9 cellular contexts compared by ENCODE assay signal in genomic region chr5:97183930-97184213, GRCh38. TPM values are rescaled to one million over a fixed set of nuclear protein-coding genes. Genes with fewer than 3 reads are reported as not detected.
DNase-seq lines count a peak whose midpoint lies in the region; ATAC-seq and TF ChIP-seq lines count a peak whose summit lies in the region.
"Had no signal": no experiment of that assay in that cellular context is flagged by ENCODE, and none has a peak within 500 bp of the region (broad histone marks: within the 10 kb centered on the region; RNA-seq: fewer than 3 reads in every experiment).

No MANE protein-coding gene starts in this region.

- no peak for TF ChIP-seq RAD21 in SK-N-SH (IDR thresholded peaks at IDR 0.05; ENCODE audit: low read length)

- no peak for TF ChIP-seq EP300 in SK-N-SH (IDR thresholded peaks at IDR 0.05; ENCODE audit: borderline replicate concordance in 1 of 2, low read depth in 1 of 2, low read length in 1 of 2)

- TF ChIP-seq POLR2A in esophagus squamous epithelium (IDR thresholded peaks at IDR 0.05) = no peak

- H2BK120ac ChIP-seq in trophoblast cell (ENCODE audit: insufficient read depth, low read length, poor library complexity) = no peak overlapping the region

- H4K20me1 ChIP-seq in DND-41 (ENCODE audit: insufficient read depth, low read length) (peaks cover 21% of the 10 kb centered on the region; the same call in 1 of the 2 replicates), SK-N-SH (ENCODE audit: insufficient read depth) (0 out of 2 replicates have a peak, but pooled peaks cover 6% of the 10 kb centered on the region)

- H3K4me3 ChIP-seq in DND-41 (ENCODE audit: low read depth in 1 of 2, low read length in 2 of 2) (peak overlapping the region; percentile 94 to 97; a peak in 3 of 4 replicates), SK-N-SH (ENCODE audit: low read depth in 2 of 2, low read length in 1 of 2) (peak overlapping the region; percentile 88 to 93), esophagus squamous epithelium (peak overlapping the region; percentile 70 to 91 (median 72)), trophoblast cell (ENCODE audit: low read depth, low read length) (no peak overlapping the region)

- H4K91ac ChIP-seq in trophoblast cell (ENCODE audit: low read depth, low read length) = peak overlapping the region; percentile 47

- CTCF ChIA-PET in SK-N-SH (lab: Yijun Ruan, JAX) = no interaction called here

- H3F3A ChIP-seq in SK-N-SH (replicated peaks; ENCODE audit: insufficient read depth) = no peaks in the 10 kb centered on the region

- H3K9me3 ChIP-seq in DND-41 (ENCODE audit: insufficient read depth, low read length, severe bottlenecking) = no peaks in the 10 kb centered on the region
- H3K9me3 ChIP-seq in SK-N-SH = no peaks in the 10 kb centered on the region
- no peaks in the 10 kb centered on the region for H3K9me3 ChIP-seq in esophagus squamous epithelium
- H3K9me3 ChIP-seq in trophoblast cell (ENCODE audit: insufficient read depth, low read depth, low read length) = no peaks in the 10 kb centered on the region

- peaks cover 53% of the 10 kb centered on the region for H3K79me2 ChIP-seq in DND-41 (ENCODE audit: insufficient read depth, low read length)
- H3K79me2 ChIP-seq in SK-N-SH (ENCODE audit: insufficient read depth) = peaks cover 40% of the 10 kb centered on the region
- peaks cover 1% of the 10 kb centered on the region for H3K79me2 ChIP-seq in trophoblast cell (ENCODE audit: control insufficient read depth, insufficient read depth, low read length, poor library complexity)

- peak overlapping the region; percentile 91 for H4K8ac ChIP-seq in trophoblast cell (ENCODE audit: low read depth, low read length)

- POLR2A ChIA-PET in SK-N-SH (lab: Yijun Ruan, JAX) = interaction anchor here (1.0 kb wide), 1 partner anchor 9 kb away, joined by 3 read pairs; no protein-coding TSS in a partner anchor

- H3K36me3 ChIP-seq in DND-41 (ENCODE audit: insufficient read depth, low read length) = peaks cover 16% of the 10 kb centered on the region
- peaks cover 11% of the 10 kb centered on the region in 2 experiments for H3K36me3 ChIP-seq in SK-N-SH (replicated peaks in 1 of 2; ENCODE audit: control insufficient read depth in 1 of 2, insufficient read depth in 2 of 2, low read length in 1 of 2)
- peaks cover 0 to 5% (median 2%) of the 10 kb centered on the region in 3 donors for H3K36me3 ChIP-seq in esophagus squamous epithelium
- no peaks in the 10 kb centered on the region for H3K36me3 ChIP-seq in trophoblast cell (ENCODE audit: control insufficient read depth in 1 of 2, insufficient read depth in 2 of 2, low read length in 2 of 2)

- H3K4me2 ChIP-seq in DND-41 (ENCODE audit: insufficient read depth, low read length) (peak overlapping the region; percentile 77), SK-N-SH (peak overlapping the region; percentile 71), trophoblast cell (ENCODE audit: low read length) (peak overlapping the region; percentile 67)

- H3K27me3 ChIP-seq in DND-41 (ENCODE audit: insufficient read depth, low read length, poor library complexity) (no peaks in the 10 kb centered on the region), SK-N-SH (ENCODE audit: insufficient read depth) (no peaks in the 10 kb centered on the region), esophagus squamous epithelium (no peaks in the 10 kb centered on the region), trophoblast cell (ENCODE audit: insufficient read depth, low read length) (no peaks in the 10 kb centered on the region)

- WGBS in SK-N-SH (ENCODE audit: low lambda C conversion rate) = 40% methylated on average over 6 of the region's 6 CpGs
- WGBS in esophagus squamous epithelium, 2 donors = 36 to 48% methylated on average over 6 of the region's 6 CpGs
- no CpG with 5 or more reads among the region's 6 CpGs for WGBS in trophoblast cell (ENCODE audit: extremely low coverage, insufficient coverage, insufficient read length)

- no peak overlapping the region for H3K18ac ChIP-seq in trophoblast cell (ENCODE audit: low read length)

- no peaks in the 10 kb centered on the region for H3K9me2 ChIP-seq in SK-N-SH

- H3K9ac ChIP-seq in DND-41 (ENCODE audit: low read depth, low read length) (peak overlapping the region; percentile 89), SK-N-SH (peak overlapping the region; percentile 90), trophoblast cell (ENCODE audit: low read length) (no peak overlapping the region)

- TF ChIP-seq CTCF in DND-41 (IDR thresholded peaks at IDR 0.05; ENCODE audit: borderline replicate concordance, extremely low read depth, low read length, poor library complexity, severe bottlenecking) = no peak
- TF ChIP-seq CTCF in SK-N-SH (IDR thresholded peaks at IDR 0.05) = no peak
- no peak for TF ChIP-seq CTCF in esophagus squamous epithelium (IDR thresholded peaks at IDR 0.05)

- H3K23ac ChIP-seq in trophoblast cell (ENCODE audit: low read length) = no peak overlapping the region

- H3K14ac ChIP-seq in trophoblast cell (ENCODE audit: low read length) = no peak overlapping the region

- H2AFZ ChIP-seq in DND-41 (ENCODE audit: low read depth, low read length) (peak overlapping the region; percentile 98), SK-N-SH (ENCODE audit: low read depth) (peak overlapping the region; percentile 97), trophoblast cell (ENCODE audit: insufficient read depth, low read length, poor library complexity) (no peak overlapping the region)

- H2BK12ac ChIP-seq in trophoblast cell (ENCODE audit: low read length) = no peak overlapping the region

- H3K4me1 ChIP-seq in DND-41 (ENCODE audit: insufficient read depth, low read length) (peaks cover 46% of the 10 kb centered on the region), SK-N-SH (ENCODE audit: control insufficient read depth in 1 of 2, insufficient read depth in 2 of 2, low read depth in 1 of 2, low read length in 1 of 2) (peaks cover 3 to 5% of the 10 kb centered on the region in 2 experiments; a peak in 3 of 4 replicates), esophagus squamous epithelium (peaks cover 15 to 30% (median 15%) of the 10 kb centered on the region in 3 donors), trophoblast cell (ENCODE audit: control insufficient read depth in 1 of 2, insufficient read depth in 2 of 2, low read length in 2 of 2) (peaks cover 0 to 2% of the 10 kb centered on the region in 2 experiments)

- no peak for ATAC-seq in DND-41 (ENCODE audit: insufficient read depth, low read depth)
- no peak for ATAC-seq in HG02759 (IDR thresholded peaks at IDR 0.05; ENCODE audit: unreplicated experiment)
- ATAC-seq in HG02642 (IDR thresholded peaks at IDR 0.05; ENCODE audit: poor library complexity, unreplicated experiment) = no peak

- peak overlapping the region; percentile 68 for H4K12ac ChIP-seq in trophoblast cell (ENCODE audit: low read depth, low read length)

- peak overlapping the region; percentile 64 for H3K4ac ChIP-seq in trophoblast cell (ENCODE audit: low read depth, low read length)

- H3K79me1 ChIP-seq in trophoblast cell (ENCODE audit: low read length) = peaks cover 9% of the 10 kb centered on the region

- H3K27ac ChIP-seq in DND-41 (ENCODE audit: low read length) = peak overlapping the region; percentile 99
- peak overlapping the region in 1 of 2 experiments; percentile 92; a peak in 1 of 4 replicates for H3K27ac ChIP-seq in SK-N-SH (ENCODE audit: low read depth in 2 of 2, low read length in 1 of 2)
- H3K27ac ChIP-seq in esophagus squamous epithelium = peak overlapping the region; percentile 81 to 94 (median 90)
- H3K27ac ChIP-seq in trophoblast cell (ENCODE audit: low read depth, low read length) = no peak overlapping the region

- intact Hi-C loops in esophagus squamous epithelium (cut with DNase I) = no loop called here

- no peak for DNase-seq in DND-41
- no peak for DNase-seq in SK-N-SH
- DNase-seq in esophagus squamous epithelium (lab: John Stamatoyannopoulos, UW) = no peak
- no peak for DNase-seq in trophoblast cell
- no peak for DNase-seq in GDM1 (lab: John Stamatoyannopoulos, UW)
- no peak for DNase-seq in glomerular visceral epithelial cell (ENCODE audit: extremely low spot score)

- peak overlapping the region; percentile 30 for H2AK5ac ChIP-seq in trophoblast cell (ENCODE audit: low read length)

- no peak overlapping the region for H2BK5ac ChIP-seq in trophoblast cell (ENCODE audit: low read depth, low read length, poor library complexity)

TF ChIP-seq in SK-N-SH, 30 proteins besides CTCF, POLR2A, EP300 and RAD21 (continues in another document):
- TF ChIP-seq RFX5 (IDR thresholded peaks at IDR 0.05; ENCODE audit: low read length) (no peak), GATA2 (CRISPR knock-in tag; IDR thresholded peaks at IDR 0.05) (no peak), ELF1 (IDR thresholded peaks at IDR 0.05) (peak; percentile 13; the same call in 1 of the 2 replicates), REST (IDR thresholded peaks at IDR 0.05; ENCODE audit: low read depth, low read length) (no peak)

RNA-seq across cellular contexts. Expression of gene RIOK2, which starts 0.8 kb away (rescaled TPM):
- polyA plus RNA-seq in SK-N-SH (2012; rRNA removed) = 5.6 and 5.9 TPM in 2 replicates
- polyA plus RNA-seq in SK-N-SH (2012; cell fraction: cytosol; rRNA removed) = 6.8 and 11.7 TPM in 2 replicates
- polyA plus RNA-seq in SK-N-SH (2012; cell fraction: nucleus; rRNA removed) = 3.7 and 7.7 TPM in 2 replicates
- 10 to 100 TPM in 3 of 4 donors, 1 to 10 TPM in 1; 7.4 to 19.5 (median 15.3) TPM for total RNA-seq in esophagus squamous epithelium
- 19.5 and 22.0 TPM in 2 replicates for polyA plus RNA-seq in trophoblast cell (2013)

RNA-seq across cellular contexts. Expression of gene LIX1, which starts 41.5 kb away (rescaled TPM):
- 0.02 TPM in 1 of 2 replicates, not detected in the other for polyA plus RNA-seq in SK-N-SH (2012; rRNA removed)
- polyA plus RNA-seq in SK-N-SH (2012; cell fraction: cytosol; rRNA removed) = 0.01 TPM in 2 replicates
- 0.01 TPM in 1 of 2 replicates, not detected in the other for polyA plus RNA-seq in SK-N-SH (2012; cell fraction: nucleus; rRNA removed)
- not detected for total RNA-seq in esophagus squamous epithelium
- 18.1 and 20.9 TPM in 2 replicates for polyA plus RNA-seq in trophoblast cell (2013)
- total RNA-seq: SK-MEL-5 had no signal
